12 cellular contexts compared by ENCODE assay signal in the genomic region with DNA sequence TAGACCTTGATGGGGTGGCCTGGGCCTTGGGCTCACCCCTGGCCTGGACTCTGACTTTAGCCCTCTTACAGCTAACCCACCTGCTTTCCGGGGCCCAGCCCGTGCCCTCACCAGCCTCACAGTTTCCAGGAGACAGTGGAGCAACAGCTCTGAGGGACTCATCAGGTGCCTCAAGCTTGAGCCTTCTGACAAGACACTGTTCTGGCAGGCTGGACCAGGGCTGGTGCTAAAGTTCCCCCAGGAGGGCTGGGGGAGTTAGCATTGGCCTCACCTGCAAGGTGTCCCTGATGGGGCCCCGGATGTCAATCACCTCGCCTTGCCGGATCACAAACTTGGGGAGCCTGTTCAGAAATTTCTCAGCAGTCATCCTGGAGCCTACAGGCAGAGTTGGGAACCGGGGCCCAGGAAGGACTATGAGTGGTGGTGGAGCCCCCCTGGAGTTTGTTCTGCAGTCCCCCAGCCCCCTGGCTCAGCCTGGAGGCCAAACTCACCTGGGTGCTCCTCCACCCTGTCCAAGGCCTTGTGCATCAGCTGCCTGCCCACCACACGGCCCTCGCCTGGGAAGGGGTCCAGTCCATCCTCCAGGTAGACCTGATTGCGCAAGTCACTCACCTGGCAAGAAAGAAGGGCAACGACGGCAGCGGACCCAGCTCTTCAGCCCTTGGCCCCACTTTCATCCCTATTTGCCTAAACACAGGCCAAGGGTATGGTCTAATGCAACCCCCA. TPM values are rescaled to one million over a fixed set of nuclear protein-coding genes. Genes with fewer than 3 reads are reported as not detected.
DNase-seq lines count a peak whose midpoint lies in the region; ATAC-seq lines count a peak whose summit lies in the region.
"Had no signal": no experiment of that assay in that cellular context is flagged by ENCODE, and none has a peak within 500 bp of the region (broad histone marks: within the 10 kb centered on the region; RNA-seq: fewer than 3 reads in every experiment).

No MANE protein-coding gene starts in this region.

- H3K4me3 ChIP-seq in muscle layer of duodenum (ENCODE audit: low read depth in 1 of 2, low read length in 2 of 2): no peak overlapping the region
- H3K4me3 ChIP-seq: left lung had no signal

- peaks cover 0 to 7% of the 10 kb centered on the region in 2 donors for H3K36me3 ChIP-seq in muscle layer of duodenum (ENCODE audit: control insufficient read depth in 1 of 2, insufficient read depth in 2 of 2, low read length in 2 of 2)

- peak overlapping the region; percentile 14 for H3K27ac ChIP-seq in muscle layer of duodenum (ENCODE audit: low read length)
- H3K27ac ChIP-seq: VCaP had no signal

- no peaks in the 10 kb centered on the region for H3K9me3 Mint-ChIP-seq in activated naive CD8-positive, alpha-beta T cell treated with anti-CD3 and anti-CD28 coated beads, Interleukin-2, amount 10 ng/mL, durations not matched to agents 7 days and 5 days
- H3K9me3 Mint-ChIP-seq: endodermal cell had no signal

- H3K4me1 ChIP-seq in muscle layer of duodenum (ENCODE audit: control insufficient read depth in 1 of 2, insufficient read depth in 2 of 2, low read length in 2 of 2): peaks cover 23 to 32% of the 10 kb centered on the region in 2 donors

- DNase-seq in stimulated activated CD4-positive, alpha-beta T cell treated with anti-CD3 and anti-CD28 coated beads, Interleukin-15, amount 100 ng/mL, for 24 hours: peak; percentile 24
- no peak for DNase-seq in stimulated activated CD4-positive, alpha-beta T cell treated with anti-CD3 and anti-CD28 coated beads, Interleukin-12 subunit alpha, Interleukin-12 subunit beta, amount 100 ng/mL, for 4 hours
- peak; percentile 52 for DNase-seq in activated naive CD8-positive, alpha-beta T cell treated with anti-CD3 and anti-CD28 coated beads, Interleukin-2, amount 10 ng/mL, durations not matched to agents 7 days and 5 days
- DNase-seq in RPMI8226 (no peak), T-helper 9 cell (no peak), NCI-H510A treated with DMSO at 0.1 percent for 48 hours (lab: John Stamatoyannopoulos, UW) (no peak)
- DNase-seq: NCI-H1417 treated with DMSO at 0.1 percent for 48 hours had no signal

- peak overlapping the region; percentile 99 for H3K27ac Mint-ChIP-seq in activated naive CD8-positive, alpha-beta T cell treated with anti-CD3 and anti-CD28 coated beads, Interleukin-2, amount 10 ng/mL, durations not matched to agents 7 days and 5 days

- peak overlapping the region; percentile 89 for H3K4me3 Mint-ChIP-seq in activated naive CD8-positive, alpha-beta T cell treated with anti-CD3 and anti-CD28 coated beads, Interleukin-2, amount 10 ng/mL, durations not matched to agents 7 days and 5 days
- H3K4me3 Mint-ChIP-seq: endodermal cell had no signal

- H3K9me3 ChIP-seq in muscle layer of duodenum (ENCODE audit: control insufficient read depth in 1 of 2, low read length in 2 of 2): no peaks in the 10 kb centered on the region
- H3K9me3 ChIP-seq: left lung had no signal

- peaks cover 18% of the 10 kb centered on the region for H3K36me3 Mint-ChIP-seq in activated naive CD8-positive, alpha-beta T cell treated with anti-CD3 and anti-CD28 coated beads, Interleukin-2, amount 10 ng/mL, durations not matched to agents 7 days and 5 days

- H3K27me3 ChIP-seq in muscle layer of duodenum (ENCODE audit: low read depth, low read length): no peaks in the 10 kb centered on the region
- H3K27me3 ChIP-seq: left lung had no signal

- POLR2A ChIA-PET in activated naive CD8-positive, alpha-beta T cell treated with anti-CD3 and anti-CD28 coated beads, Interleukin-2, amount 10 ng/mL, durations not matched to agents 7 days and 5 days (lab: Charles Lee): interaction anchor here (0.6 to 20.6 kb wide), 12 partner anchors 8 to 168 kb away, joined by 3 to 1079 read pairs (median 8); partner anchors contain the start of genes CD52 and UBXN11

- no peak for ATAC-seq in activated naive CD8-positive, alpha-beta T cell treated with anti-CD3 and anti-CD28 coated beads, Interleukin-2, amount 10 ng/mL, durations not matched to agents 7 days and 5 days (ENCODE audit: low read depth)
- no peak for ATAC-seq in GM18502 (IDR thresholded peaks at IDR 0.05; ENCODE audit: poor library complexity, unreplicated experiment)

- H3K4me1 Mint-ChIP-seq in activated naive CD8-positive, alpha-beta T cell treated with anti-CD3 and anti-CD28 coated beads, Interleukin-2, amount 10 ng/mL, durations not matched to agents 7 days and 5 days: peaks cover 64% of the 10 kb centered on the region

- H3K27me3 Mint-ChIP-seq in activated naive CD8-positive, alpha-beta T cell treated with anti-CD3 and anti-CD28 coated beads, Interleukin-2, amount 10 ng/mL, durations not matched to agents 7 days and 5 days: no peaks in the 10 kb centered on the region

RNA-seq across cellular contexts. Expression of gene SH3BGRL3, which starts 4.1 kb away (rescaled TPM):
- total RNA-seq in activated naive CD8-positive, alpha-beta T cell treated with anti-CD3 and anti-CD28 coated beads, Interleukin-2, amount 10 ng/mL, durations not matched to agents 7 days and 5 days: 100 to 1,000 TPM; 531 to 542 TPM

RNA-seq across cellular contexts. Expression of gene UBXN11, which starts 22.4 kb away (rescaled TPM):
- total RNA-seq in activated naive CD8-positive, alpha-beta T cell treated with anti-CD3 and anti-CD28 coated beads, Interleukin-2, amount 10 ng/mL, durations not matched to agents 7 days and 5 days: 10 to 100 TPM; 60.5 to 64.1 TPM

RNA-seq across cellular contexts. Expression of gene CD52, which starts 33.7 kb away (rescaled TPM):
- 1,000 to 10,000 TPM; 1,078 to 1,088 TPM for total RNA-seq in activated naive CD8-positive, alpha-beta T cell treated with anti-CD3 and anti-CD28 coated beads, Interleukin-2, amount 10 ng/mL, durations not matched to agents 7 days and 5 days

RNA-seq across cellular contexts. Expression of gene CEP85, which starts 50.0 kb away (rescaled TPM):
- total RNA-seq in activated naive CD8-positive, alpha-beta T cell treated with anti-CD3 and anti-CD28 coated beads, Interleukin-2, amount 10 ng/mL, durations not matched to agents 7 days and 5 days: 10 to 100 TPM; 36.0 to 37.2 TPM

Comparison
In these comparisons a context has a peak if more than half of its experiments do, and no peak if none do; other contexts are left out.
1. DNase-seq: peak in stimulated activated CD4-positive, alpha-beta T cell treated with anti-CD3 and anti-CD28 coated beads, Interleukin-15, amount 100 ng/mL, for 24 hours (single experiment) and activated naive CD8-positive, alpha-beta T cell treated with anti-CD3 and anti-CD28 coated beads, Interleukin-2, amount 10 ng/mL, durations not matched to agents 7 days and 5 days (single experiment); none in stimulated activated CD4-positive, alpha-beta T cell treated with anti-CD3 and anti-CD28 coated beads, Interleukin-12 subunit alpha, Interleukin-12 subunit beta, amount 100 ng/mL, for 4 hours (single experiment), RPMI8226 (single experiment), T-helper 9 cell (single experiment) and NCI-H510A treated with DMSO at 0.1 percent for 48 hours (single experiment).